Comparison of ENCODE assay signal across 1 cellular context in genomic region chr14:51653096-51653814, GRCh38.
A peak's percentile ranks its signal among the peaks of the same experiment; 100 is the strongest.
TF ChIP-seq lines count a peak whose summit lies in the region.

No MANE protein-coding gene starts in this region.

TF ChIP-seq in SK-N-SH, 30 proteins besides CTCF, POLR2A, EP300 and RAD21 (continued from another document):
- TF ChIP-seq REST (IDR thresholded peaks at IDR 0.05; ENCODE audit: low read depth, low read length) (no peak), EZH2phosphoT487 (IDR thresholded peaks at IDR 0.05; ENCODE audit: borderline replicate concordance, low read depth) (no peak), GABPA (IDR thresholded peaks at IDR 0.05; ENCODE audit: low read depth) (no peak), TEAD4 (IDR thresholded peaks at IDR 0.05; ENCODE audit: borderline replicate concordance, insufficient read depth) (0 out of 2 replicates have a peak, but pooled peaks have one; percentile 66), TCF12 (IDR thresholded peaks at IDR 0.05) (peak; percentile 55), ELF1 (IDR thresholded peaks at IDR 0.05) (no peak), MEF2A (IDR thresholded peaks at IDR 0.05; ENCODE audit: borderline replicate concordance, low read depth) (no peak), USF2 (IDR thresholded peaks at IDR 0.05; ENCODE audit: borderline replicate concordance, low read depth, low read length) (no peak), POLR2AphosphoS5 (IDR thresholded peaks at IDR 0.05; ENCODE audit: low read depth, low read length) (no peak; the same call in 1 of the 2 replicates), PBX3 (IDR thresholded peaks at IDR 0.05) (peak; percentile 45; the same call in 1 of the 2 replicates), MAX (IDR thresholded peaks at IDR 0.05; ENCODE audit: low read depth) (peak; percentile 12; the same call in 1 of the 2 replicates)
TF ChIP-seq in SK-N-SH: peak in this region for 10.
